In the genomic region with DNA sequence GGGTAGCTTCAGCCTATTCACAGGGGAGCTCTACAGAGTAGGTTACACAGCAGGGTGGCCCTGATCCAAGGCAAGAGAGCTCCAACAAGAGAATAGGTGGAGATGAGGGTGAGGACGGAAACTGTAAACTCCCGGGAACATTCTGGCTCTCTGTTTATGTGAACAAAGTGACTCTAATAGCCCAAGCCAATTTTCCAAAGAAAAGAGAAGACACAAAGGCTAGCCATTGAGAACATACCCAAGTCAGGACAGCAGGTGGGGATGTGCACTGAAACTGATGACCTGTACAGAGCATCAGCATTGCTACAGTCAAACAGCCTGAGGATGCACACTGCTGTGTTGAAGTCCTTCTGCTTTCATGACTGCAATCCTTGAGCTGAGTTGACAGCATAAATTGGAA, we compare ENCODE assay signal across 1 cellular context.
TF ChIP-seq lines count a peak whose summit lies in the region.

No MANE protein-coding gene starts in this region.

TF ChIP-seq in GM23338, 12 proteins besides CTCF, POLR2A, EP300 and RAD21 (continued from another document):
- TF ChIP-seq NANOG (IDR thresholded peaks at IDR 0.05; ENCODE audit: borderline replicate concordance), result no peak
- no peak for TF ChIP-seq ZNF331 (CRISPR knock-in tag; IDR thresholded peaks at IDR 0.05; ENCODE audit: low read depth)
- TF ChIP-seq, protein P1, sequence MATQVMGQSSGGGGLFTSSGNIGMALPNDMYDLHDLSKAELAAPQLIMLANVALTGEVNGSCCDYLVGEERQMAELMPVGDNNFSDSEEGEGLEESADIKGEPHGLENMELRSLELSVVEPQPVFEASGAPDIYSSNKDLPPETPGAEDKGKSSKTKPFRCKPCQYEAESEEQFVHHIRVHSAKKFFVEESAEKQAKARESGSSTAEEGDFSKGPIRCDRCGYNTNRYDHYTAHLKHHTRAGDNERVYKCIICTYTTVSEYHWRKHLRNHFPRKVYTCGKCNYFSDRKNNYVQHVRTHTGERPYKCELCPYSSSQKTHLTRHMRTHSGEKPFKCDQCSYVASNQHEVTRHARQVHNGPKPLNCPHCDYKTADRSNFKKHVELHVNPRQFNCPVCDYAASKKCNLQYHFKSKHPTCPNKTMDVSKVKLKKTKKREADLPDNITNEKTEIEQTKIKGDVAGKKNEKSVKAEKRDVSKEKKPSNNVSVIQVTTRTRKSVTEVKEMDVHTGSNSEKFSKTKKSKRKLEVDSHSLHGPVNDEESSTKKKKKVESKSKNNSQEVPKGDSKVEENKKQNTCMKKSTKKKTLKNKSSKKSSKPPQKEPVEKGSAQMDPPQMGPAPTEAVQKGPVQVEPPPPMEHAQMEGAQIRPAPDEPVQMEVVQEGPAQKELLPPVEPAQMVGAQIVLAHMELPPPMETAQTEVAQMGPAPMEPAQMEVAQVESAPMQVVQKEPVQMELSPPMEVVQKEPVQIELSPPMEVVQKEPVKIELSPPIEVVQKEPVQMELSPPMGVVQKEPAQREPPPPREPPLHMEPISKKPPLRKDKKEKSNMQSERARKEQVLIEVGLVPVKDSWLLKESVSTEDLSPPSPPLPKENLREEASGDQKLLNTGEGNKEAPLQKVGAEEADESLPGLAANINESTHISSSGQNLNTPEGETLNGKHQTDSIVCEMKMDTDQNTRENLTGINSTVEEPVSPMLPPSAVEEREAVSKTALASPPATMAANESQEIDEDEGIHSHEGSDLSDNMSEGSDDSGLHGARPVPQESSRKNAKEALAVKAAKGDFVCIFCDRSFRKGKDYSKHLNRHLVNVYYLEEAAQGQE (IDR thresholded peaks at IDR 0.05; ENCODE audit: unreplicated experiment), result no peak
- no peak for TF ChIP-seq JUNB (IDR thresholded peaks at IDR 0.05; ENCODE audit: unreplicated experiment)
- no peak for TF ChIP-seq CREB1 (CRISPR knock-in tag; IDR thresholded peaks at IDR 0.05; ENCODE audit: low read depth)
- no peak for TF ChIP-seq EZH2phosphoT487 (IDR thresholded peaks at IDR 0.05; ENCODE audit: unreplicated experiment)
- TF ChIP-seq ZNF114 (CRISPR knock-in tag; IDR thresholded peaks at IDR 0.05), result no peak
- TF ChIP-seq STAT1 (IDR thresholded peaks at IDR 0.05; ENCODE audit: unreplicated experiment), result no peak
TF ChIP-seq in GM23338: peak in this region for 0.
